In the genomic region with DNA sequence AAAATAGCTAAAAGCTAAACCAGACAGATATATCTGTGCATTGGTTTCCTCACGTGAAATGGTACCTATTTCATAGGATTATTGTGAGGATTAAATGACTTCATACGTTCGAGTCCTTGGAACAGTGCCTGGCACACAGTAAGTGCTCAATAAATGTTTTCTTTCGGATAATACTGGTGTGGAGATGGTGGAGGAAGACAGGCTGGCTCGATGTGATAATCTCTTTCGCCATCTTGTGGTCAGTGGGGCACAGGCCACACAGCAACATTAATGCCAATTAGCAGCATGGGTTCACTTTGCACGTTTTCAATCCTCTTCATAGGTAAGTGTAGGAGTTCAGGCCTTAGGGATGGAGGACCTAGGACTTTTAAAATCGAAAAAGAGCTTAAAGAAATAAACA, we compare ENCODE assay signal across 8 cellular contexts. TPM values are rescaled to one million over a fixed set of nuclear protein-coding genes. Genes with fewer than 3 reads are reported as not detected.
DNase-seq lines count a peak whose midpoint lies in the region; ATAC-seq, FAIRE-seq and TF ChIP-seq lines count a peak whose summit lies in the region.

No MANE protein-coding gene starts in this region.

- H2BK5ac ChIP-seq in H1 (ENCODE audit: low read depth, low read length): no peak overlapping the region

- no peak for TF ChIP-seq EP300 in H1 (IDR thresholded peaks at IDR 0.05; ENCODE audit: borderline replicate concordance in 1 of 2, low read depth in 2 of 2, low read length in 2 of 2)

- H3K9me2 ChIP-seq in GM23248 (ENCODE audit: insufficient read depth): no peaks in the 10 kb centered on the region

- H3K4me1 Mint-ChIP-seq in immature natural killer cell: no peaks in the 10 kb centered on the region
- H3K4me1 Mint-ChIP-seq in CD8-positive, alpha-beta memory T cell: no peaks in the 10 kb centered on the region

- WGBS in GM23248 (ENCODE audit: low coverage in 1 of 2, low lambda C conversion rate in 2 of 2, missing lambda C conversion rate in 2 of 2), 2 experiments: 1% methylated on average over 8 of the region's 8 CpGs
- 21% methylated on average over 8 of the region's 8 CpGs; no CpG with 5 or more reads in 1 of the 2 experiments for WGBS in H1 (ENCODE audit: extremely low coverage in 1 of 2, insufficient coverage in 1 of 2, insufficient read length in 1 of 2, insufficient replicate concordance in 2 of 2, low coverage in 1 of 2, low lambda C conversion rate in 2 of 2, missing lambda C conversion rate in 1 of 2), 2 experiments
- 8 to 11% methylated on average over 8 of the region's 8 CpGs for WGBS in pancreas, 2 donors

- H2AFZ ChIP-seq in GM23248: no peak overlapping the region
- H2AFZ ChIP-seq in H1 (ENCODE audit: low read length): no peak overlapping the region

- no peak overlapping the region for H3K4me3 Mint-ChIP-seq in immature natural killer cell
- H3K4me3 Mint-ChIP-seq in CD8-positive, alpha-beta memory T cell: no peak overlapping the region

- no peaks in the 10 kb centered on the region for H4K20me1 ChIP-seq in GM23248 (ENCODE audit: insufficient read depth)
- H4K20me1 ChIP-seq in H1 (replicated peaks in 1 of 2; ENCODE audit: control insufficient read depth in 1 of 2, insufficient read depth in 2 of 2, low read length in 2 of 2): no peaks in the 10 kb centered on the region

- H3K27me3 ChIP-seq in GM23248 (replicated peaks; ENCODE audit: insufficient read depth) (no peaks in the 10 kb centered on the region), H1 (replicated peaks in 1 of 4; ENCODE audit: control insufficient read depth in 3 of 4, extremely low read depth in 1 of 4, insufficient read depth in 3 of 4, low read length in 3 of 4) (no peaks in the 10 kb centered on the region), pancreas (peaks cover 0 to 27% (median 1%) of the 10 kb centered on the region in 4 donors)
- no peaks in the 10 kb centered on the region for H3K27me3 ChIP-seq in CD8-positive, alpha-beta memory T cell (ENCODE audit: insufficient read depth, low read length, poor library complexity, severe bottlenecking)

- H2BK15ac ChIP-seq in H1 (ENCODE audit: low read length): no peak overlapping the region

- DNase-seq in NCI-H2107 treated with DMSO at 0.1 percent for 48 hours (lab: John Stamatoyannopoulos, UW; ENCODE audit: unreplicated experiment): peak; percentile 32
- no peak for DNase-seq in NCI-H2107 (lab: John Stamatoyannopoulos, UW)
- DNase-seq in GM23248: peak; percentile 40
- DNase-seq in NCI-H460 (ENCODE audit: extremely low read depth, low read depth): peak; percentile 27
- DNase-seq in H1 (ENCODE audit: low read depth in 1 of 2, low spot score in 2 of 2): no peak
- DNase-seq in pancreas: peak in 1 of 6 donors; percentile 39
- DNase-seq in immature natural killer cell: no peak
- no peak for DNase-seq in CD8-positive, alpha-beta memory T cell

- H3K4me1 ChIP-seq in GM23248 (ENCODE audit: insufficient read depth) (no peaks in the 10 kb centered on the region), H1 (replicated peaks in 1 of 4; ENCODE audit: control insufficient read depth in 3 of 4, insufficient read depth in 4 of 4, low read length in 3 of 4) (no peaks in the 10 kb centered on the region), pancreas (no peaks in the 10 kb centered on the region)
- no peaks in the 10 kb centered on the region for H3K4me1 ChIP-seq in CD8-positive, alpha-beta memory T cell (ENCODE audit: insufficient read depth, low read length)

- no peaks in the 10 kb centered on the region for H3F3A ChIP-seq in GM23248 (ENCODE audit: insufficient read depth)

- H3K79me2 ChIP-seq in GM23248 (ENCODE audit: insufficient read depth) (no peaks in the 10 kb centered on the region), H1 (ENCODE audit: control insufficient read depth in 1 of 2, insufficient read depth in 2 of 2, low read length in 2 of 2) (no peaks in the 10 kb centered on the region)

- H3K14ac ChIP-seq in H1 (ENCODE audit: insufficient read length): no peak overlapping the region

- no peaks in the 10 kb centered on the region for H3K79me1 ChIP-seq in H1 (ENCODE audit: low read depth, low read length)

- no peak overlapping the region for H4K5ac ChIP-seq in H1 (ENCODE audit: insufficient read length, low read depth, low read length)

- no peak overlapping the region for H3K56ac ChIP-seq in H1 (replicated peaks; ENCODE audit: insufficient read length, low read depth, low read length)

- no peak overlapping the region for H3K9ac ChIP-seq in GM23248
- no peak overlapping the region for H3K9ac ChIP-seq in H1 (replicated peaks in 1 of 4; ENCODE audit: extremely low read depth in 1 of 4, low read depth in 3 of 4, low read length in 3 of 4)

- peak; percentile 60 for FAIRE-seq in H1 (lab: Jason Lieb, UNC)
- FAIRE-seq in pancreas (lab: Jason Lieb, UNC): no peak

- no peak overlapping the region for H2BK120ac ChIP-seq in H1 (replicated peaks; ENCODE audit: low read depth, low read length)

- H3K27me3 Mint-ChIP-seq in immature natural killer cell (ENCODE audit: low read depth in 3 of 3): peaks cover 0 to 6% (median 3%) of the 10 kb centered on the region in 3 donors
- peaks cover 0 to 8% of the 10 kb centered on the region in 2 donors for H3K27me3 Mint-ChIP-seq in CD8-positive, alpha-beta memory T cell

- peak in 3 of 4 donors; percentile 64 to 81 (median 66) for ATAC-seq in pancreas

- no peak overlapping the region for H4K8ac ChIP-seq in H1 (ENCODE audit: extremely low read depth, insufficient read depth, low read length)

- no peaks in the 10 kb centered on the region for H3K9me3 Mint-ChIP-seq in immature natural killer cell
- no peaks in the 10 kb centered on the region for H3K9me3 Mint-ChIP-seq in CD8-positive, alpha-beta memory T cell

- no peak overlapping the region for H2BK12ac ChIP-seq in H1 (ENCODE audit: low read depth, low read length)

- no peaks in the 10 kb centered on the region for H3K23me2 ChIP-seq in H1 (ENCODE audit: low read depth, low read length)

- POLR2A ChIA-PET in H1 (lab: Charles Lee; ENCODE audit: partially characterized antibody): no interaction called here
- POLR2A ChIA-PET in CD8-positive, alpha-beta memory T cell (lab: Charles Lee): no interaction called here

- CTCF ChIA-PET in H1 (lab: Charles Lee; ENCODE audit: partially characterized antibody): interaction anchor here (0.6 to 5.6 kb wide), 15 partner anchors 9 to 194 kb away, joined by 3 to 32 read pairs (median 4); a partner anchor contains a TSS
- CTCF ChIA-PET in CD8-positive, alpha-beta memory T cell (lab: Charles Lee): no interaction called here

- H3K4ac ChIP-seq in H1 (replicated peaks; ENCODE audit: insufficient read length, low read depth, low read length): no peak overlapping the region

- H3K36me3 ChIP-seq in GM23248 (ENCODE audit: low read depth): no peaks in the 10 kb centered on the region
- no peaks in the 10 kb centered on the region for H3K36me3 ChIP-seq in H1 (ENCODE audit: control insufficient read depth in 2 of 4, insufficient read depth in 4 of 4, low read length in 3 of 4)
- no peaks in the 10 kb centered on the region for H3K36me3 ChIP-seq in pancreas
- H3K36me3 ChIP-seq in CD8-positive, alpha-beta memory T cell (ENCODE audit: insufficient read depth, low read length): no peaks in the 10 kb centered on the region

- H2BK20ac ChIP-seq in H1 (ENCODE audit: low read length): no peak overlapping the region

- no peak overlapping the region for H4K91ac ChIP-seq in H1 (replicated peaks; ENCODE audit: insufficient read length, low read length)

- intact Hi-C loops in pancreas (cut with DNase I): no loop called here

- no peak overlapping the region for H3K23ac ChIP-seq in H1 (ENCODE audit: insufficient read length)

- H3K4me3 ChIP-seq in GM23248 (no peak overlapping the region), H1 (ENCODE audit: extremely low read depth in 1 of 4, insufficient read depth in 2 of 4, low read depth in 3 of 4, low read length in 4 of 4) (no peak overlapping the region), pancreas (no peak overlapping the region)
- no peak overlapping the region for H3K4me3 ChIP-seq in CD8-positive, alpha-beta memory T cell (ENCODE audit: low read length)

- H3K4me2 ChIP-seq in GM23248 (ENCODE audit: unreplicated experiment) (no peak overlapping the region), H1 (ENCODE audit: insufficient read depth in 1 of 2, low read depth in 2 of 2, low read length in 2 of 2) (no peak overlapping the region)

- H2AK5ac ChIP-seq in H1 (ENCODE audit: low read depth, low read length): no peak overlapping the region

- no peak overlapping the region for H3K27ac Mint-ChIP-seq in immature natural killer cell
- H3K27ac Mint-ChIP-seq in CD8-positive, alpha-beta memory T cell: no peak overlapping the region

- H3K27ac ChIP-seq in GM23248 (no peak overlapping the region), H1 (ENCODE audit: low read depth, low read length) (no peak overlapping the region), pancreas (no peak overlapping the region)
- H3K27ac ChIP-seq in CD8-positive, alpha-beta memory T cell (ENCODE audit: low read depth, low read length): no peak overlapping the region

- H3K9me3 ChIP-seq in GM23248 (ENCODE audit: low read depth) (no peaks in the 10 kb centered on the region), H1 (ENCODE audit: insufficient read depth in 2 of 2, low read depth in 1 of 2, low read length in 1 of 2) (no peaks in the 10 kb centered on the region), pancreas (no peaks in the 10 kb centered on the region)
- no peaks in the 10 kb centered on the region for H3K9me3 ChIP-seq in CD8-positive, alpha-beta memory T cell (ENCODE audit: low read length)

- H3K18ac ChIP-seq in H1 (ENCODE audit: extremely low read depth, low read length): no peak overlapping the region

- no peaks in the 10 kb centered on the region for H3K36me3 Mint-ChIP-seq in immature natural killer cell
- no peaks in the 10 kb centered on the region for H3K36me3 Mint-ChIP-seq in CD8-positive, alpha-beta memory T cell

- peak; percentile 58 to 75 (median 64) for TF ChIP-seq CTCF in H1 (IDR thresholded peaks at IDR 0.05; ENCODE audit: control extremely low read depth in 1 of 3, insufficient read depth in 1 of 3, low read depth in 1 of 3, low read length in 3 of 3)
- peak; percentile 32 to 44 (median 42) for TF ChIP-seq CTCF in pancreas (IDR thresholded peaks at IDR 0.05)

- peak; percentile 76 to 80 for TF ChIP-seq RAD21 in H1 (IDR thresholded peaks at IDR 0.05 in 1 of 2, conservative IDR thresholded peaks at IDR 0.05 in 1 of 2; ENCODE audit: low read depth in 2 of 2, low read length in 2 of 2)

- in situ Hi-C loops in GM23248 (cut with MboI): no loop called here

- TF ChIP-seq POLR2A in H1 (IDR thresholded peaks at IDR 0.05; ENCODE audit: control extremely low read depth in 1 of 2, low read depth in 2 of 2, low read length in 2 of 2): no peak

RNA-seq across cellular contexts. Expression of a gene that starts 9.3 kb away (rescaled TPM):
- not detected in 2 replicates for total RNA-seq in GM23248 (2014; rRNA removed; shearing (Covaris generic))
- not detected in 2 replicates for polyA plus RNA-seq in GM23248 (2016; fragmentation: Nextera tagmentation; extraction: Ambion mirVana)
- total RNA-seq in NCI-H460 (2014; rRNA removed; shearing (Covaris generic)): not detected in 2 replicates
- not detected in 2 replicates for polyA plus RNA-seq in NCI-H460 (2014; cell fraction: nucleus; rRNA removed)
- not detected in 2 replicates for total RNA-seq in H1 (2021; fragmentation: NEBNext Ultra II Directional; extraction: Animal tissue kit (Norgen Biotek cat#: 25700))
- 0.50 and 0.53 TPM in 2 replicates for polyA plus RNA-seq in H1 (2011; rRNA removed)
- 0.71 TPM for polyA plus RNA-seq in H1 (2011; cell fraction: cytosol; rRNA removed)
- polyA plus RNA-seq in H1 (2011; cell fraction: nucleus; rRNA removed): not detected
- polyA plus RNA-seq in H1 (2012, experiment 1 of 2): 0.56 to 0.80 TPM (median 0.60 TPM) in 3 of 4 replicates, not detected in the other
- polyA plus RNA-seq in H1 (2012, experiment 2 of 2): not detected
- polyA plus RNA-seq in H1 (2013, experiment 1 of 2): 1.5 TPM
- polyA plus RNA-seq in H1 (2013, experiment 2 of 2): 1.9 TPM
- 1.2 TPM in 1 of 2 replicates, not detected in the other for polyA minus RNA-seq in H1 (2011; rRNA and poly(A)+ RNA removed)
- polyA minus RNA-seq in H1 (2011; cell fraction: cytosol; rRNA and poly(A)+ RNA removed): not detected
- polyA minus RNA-seq in H1 (2011; cell fraction: nucleus; rRNA and poly(A)+ RNA removed): not detected
- total RNA-seq in pancreas: not detected
- polyA plus RNA-seq in pancreas: not detected
- polyA plus RNA-seq in immature natural killer cell: not detected
- total RNA-seq in CD8-positive, alpha-beta memory T cell: not detected
- not detected for polyA plus RNA-seq in CD8-positive, alpha-beta memory T cell

RNA-seq across cellular contexts. Expression of a gene that starts 40.9 kb away (rescaled TPM):
- total RNA-seq in GM23248 (2014; rRNA removed; shearing (Covaris generic)): 1.2 and 2.8 TPM in 2 replicates
- polyA plus RNA-seq in GM23248 (2016; fragmentation: Nextera tagmentation; extraction: Ambion mirVana) (0.28 and 0.31 TPM in 2 replicates), H1 (2011; rRNA removed) (3.8 TPM in 2 replicates), pancreas (1 to 10 TPM in 1 of 2 donors, under 1 TPM in 1; 0.72 to 5.7 TPM), immature natural killer cell (under 1 TPM in 2 of 3 donors, not detected in 1; 0.26 to 0.53 TPM)
- total RNA-seq in NCI-H460 (2014; rRNA removed; shearing (Covaris generic)): 1.3 and 2.1 TPM in 2 replicates
- polyA plus RNA-seq in NCI-H460 (2014; cell fraction: nucleus; rRNA removed): 0.44 and 0.85 TPM in 2 replicates
- total RNA-seq in H1 (2021; fragmentation: NEBNext Ultra II Directional; extraction: Animal tissue kit (Norgen Biotek cat#: 25700)): 4.7 and 5.7 TPM in 2 replicates
- polyA plus RNA-seq in H1 (2011; cell fraction: cytosol; rRNA removed): 4.3 TPM
- 4.9 TPM for polyA plus RNA-seq in H1 (2011; cell fraction: nucleus; rRNA removed)
- polyA plus RNA-seq in H1 (2012, experiment 1 of 2): 5.1 to 6.3 TPM (median 5.6 TPM) in 4 replicates
- 1.0 TPM for polyA plus RNA-seq in H1 (2012, experiment 2 of 2)
- 3.9 TPM for polyA plus RNA-seq in H1 (2013, experiment 1 of 2)
- 4.1 TPM for polyA plus RNA-seq in H1 (2013, experiment 2 of 2)
- polyA minus RNA-seq in H1 (2011; rRNA and poly(A)+ RNA removed): 10.8 and 11.8 TPM in 2 replicates
- polyA minus RNA-seq in H1 (2011; cell fraction: cytosol; rRNA and poly(A)+ RNA removed): 3.9 TPM
- polyA minus RNA-seq in H1 (2011; cell fraction: nucleus; rRNA and poly(A)+ RNA removed): 6.8 TPM
- 1 to 10 TPM; 1.2 to 1.9 (median 1.5) TPM for total RNA-seq in pancreas
- 1 to 10 TPM; 1.7 TPM for total RNA-seq in CD8-positive, alpha-beta memory T cell
- 0.69 TPM for polyA plus RNA-seq in CD8-positive, alpha-beta memory T cell

Comparison
In these comparisons a context has a peak if more than half of its experiments do, and no peak if none do; other contexts are left out.
1. DNase-seq: peak in NCI-H2107 treated with DMSO at 0.1 percent for 48 hours (single experiment), GM23248 (single experiment) and NCI-H460 (single experiment); none in NCI-H2107 (single experiment), H1 (0 of 2), immature natural killer cell (0 of 3) and CD8-positive, alpha-beta memory T cell (0 of 5).